2 cellular contexts compared by ENCODE assay signal in genomic region chr16:2763173-2763572, GRCh38.
TF ChIP-seq lines count a peak whose summit lies in the region.

No MANE protein-coding gene starts in this region.

TF ChIP-seq in HCT116, 20 proteins besides CTCF, POLR2A, EP300 and RAD21:
- TF ChIP-seq SIN3A (IDR thresholded peaks at IDR 0.05; ENCODE audit: low read depth) (0 out of 2 replicates have a peak, but pooled peaks have one; percentile 9), EZH2 (IDR thresholded peaks at IDR 0.05) (no peak), POLR2AphosphoS5 (IDR thresholded peaks at IDR 0.05; ENCODE audit: low read depth, low read length) (no peak; the same call in 1 of the 2 replicates), SP1 (IDR thresholded peaks at IDR 0.05; ENCODE audit: low read depth) (no peak)

TF ChIP-seq in H1, 55 proteins besides CTCF, POLR2A, EP300 and RAD21:
- TF ChIP-seq NANOG (IDR thresholded peaks at IDR 0.05; ENCODE audit: insufficient read depth, low read depth, low read length, poor library complexity, severe bottlenecking) (no peak), POLR2AphosphoS5 (IDR thresholded peaks at IDR 0.05; ENCODE audit: low read depth, low read length) (peak; percentile 72; the same call in 1 of the 2 replicates)
